In genomic region chr1:32448186-32448772, GRCh38 we compare ENCODE assay signal across 1 cellular context.
TF ChIP-seq lines count a peak whose summit lies in the region.
"Not testable (repeated sequence)": the region's sequence is repeated elsewhere in the genome, so short reads cannot be mapped to it uniquely, and the experiment has no call there.

No MANE protein-coding gene starts in this region.

TF ChIP-seq in K562, 482 proteins besides CTCF, POLR2A, EP300 and RAD21 (continued from another document):
- TF ChIP-seq ZBTB11 (CRISPR knock-in tag; IDR thresholded peaks at IDR 0.05), result peak in 1 of 3 experiments; percentile 40; a peak in 1 of 6 replicates
- peak; percentile 73 for TF ChIP-seq CC2D1A (IDR thresholded peaks at IDR 0.05)
- TF ChIP-seq HCFC1 (IDR thresholded peaks at IDR 0.05; ENCODE audit: low read depth, low read length), result peak; percentile 47; the same call in 1 of the 2 replicates
- TF ChIP-seq SMC3 (conservative IDR thresholded peaks at IDR 0.05; ENCODE audit: insufficient read depth, low read depth, low read length), result peak; percentile 80
- TF ChIP-seq ID3 (CRISPR knock-in tag; IDR thresholded peaks at IDR 0.05), result not testable (repeated sequence)
- TF ChIP-seq ID3 (tag; IDR thresholded peaks at IDR 0.05), result 0 out of 2 replicates have a peak, but pooled peaks have one; percentile 45
- TF ChIP-seq BHLHE40 (IDR thresholded peaks at IDR 0.05; ENCODE audit: low read length), result peak; percentile 35; the same call in 1 of the 2 replicates
- 0 out of 4 replicates have a peak, but pooled peaks of 1 of the 2 experiments have one; percentile 24 for TF ChIP-seq MLLT1 (IDR thresholded peaks at IDR 0.05)
- peak; percentile 70; the same call in 1 of the 2 replicates for TF ChIP-seq ETV5 (CRISPR knock-in tag; IDR thresholded peaks at IDR 0.05; ENCODE audit: low read depth)
- 0 out of 2 replicates have a peak, but pooled peaks have one; percentile 20 for TF ChIP-seq HDAC2 (IDR thresholded peaks at IDR 0.05)
TF ChIP-seq in K562: peak in this region for 43; not testable (repeated sequence) for 439.
